1 cellular context compared by ENCODE assay signal in genomic region chr2:79511320-79511951, GRCh38.
TF ChIP-seq lines count a peak whose summit lies in the region.

No MANE protein-coding gene starts in this region.

TF ChIP-seq in K562, 482 proteins besides CTCF, POLR2A, EP300 and RAD21 (continued from another document):
- no peak for TF ChIP-seq PURB (CRISPR knock-in tag; IDR thresholded peaks at IDR 0.05; ENCODE audit: low read depth)
- TF ChIP-seq HCFC1 (IDR thresholded peaks at IDR 0.05; ENCODE audit: low read depth, low read length): no peak
- no peak for TF ChIP-seq ZKSCAN8 (CRISPR knock-in tag; IDR thresholded peaks at IDR 0.05)
- TF ChIP-seq DDX20 (tag; IDR thresholded peaks at IDR 0.05; ENCODE audit: low read depth): no peak
- no peak for TF ChIP-seq RBM22 (IDR thresholded peaks at IDR 0.05; ENCODE audit: low read depth, low read length, poor library complexity, severe bottlenecking)
- no peak for TF ChIP-seq JUND (IDR thresholded peaks at IDR 0.05; ENCODE audit: borderline replicate concordance, low read depth, low read length)
- TF ChIP-seq JUND (tag; IDR thresholded peaks at IDR 0.05; ENCODE audit: borderline replicate concordance, low read depth, low read length): no peak
- TF ChIP-seq ETV6 (IDR thresholded peaks at IDR 0.05; ENCODE audit: borderline replicate concordance in 1 of 2, low read depth in 2 of 2, low read length in 1 of 2): no peak
- TF ChIP-seq ETV6 (CRISPR knock-in tag; IDR thresholded peaks at IDR 0.05; ENCODE audit: borderline replicate concordance): no peak
- TF ChIP-seq PHB2 (IDR thresholded peaks at IDR 0.05; ENCODE audit: low read depth): no peak
- no peak for TF ChIP-seq MAFK (IDR thresholded peaks at IDR 0.05; ENCODE audit: low read length)
